ENCODE assay signal across 14 cellular contexts in genomic region chr18:76448262-76449109, GRCh38.
DNase-seq lines count a peak whose midpoint lies in the region; ATAC-seq, FAIRE-seq and TF ChIP-seq lines count a peak whose summit lies in the region.
"Had no signal": no experiment of that assay in that cellular context is flagged by ENCODE, and none has a peak within 500 bp of the region (broad histone marks: within the 10 kb centered on the region; RNA-seq: fewer than 3 reads in every experiment).

No MANE protein-coding gene starts in this region.

- H3K4me3 ChIP-seq in ACC112 (ENCODE audit: low read depth, low read length) (peak overlapping the region; percentile 34), epithelial cell of esophagus (ENCODE audit: low read length) (no peak overlapping the region), neutrophil (ENCODE audit: low read depth in 1 of 2, low read length in 1 of 2) (peak overlapping the region; percentile 57 to 71)
- H3K4me3 ChIP-seq: body of pancreas, tibial artery had no signal

- no peaks in the 10 kb centered on the region for H3K9me3 ChIP-seq in neutrophil
- H3K9me3 ChIP-seq: body of pancreas, tibial artery had no signal

- no peak for TF ChIP-seq CTCF in epithelial cell of esophagus (IDR thresholded peaks at IDR 0.05; ENCODE audit: insufficient read depth, low read depth, low read length, missing control alignments)
- no peak for TF ChIP-seq CTCF in neutrophil (IDR thresholded peaks at IDR 0.05)
- no peak for TF ChIP-seq CTCF in GM13976 (IDR thresholded peaks at IDR 0.05; ENCODE audit: borderline replicate concordance, control extremely low read depth, extremely low read depth, insufficient read depth, missing control alignments)

- H3K27ac ChIP-seq in ACC112 (ENCODE audit: low read depth, low read length) (peak overlapping the region; percentile 85), neutrophil (peak overlapping the region; percentile 95)
- H3K27ac ChIP-seq: tibial artery had no signal

- H3K27me3 ChIP-seq in ACC112 (ENCODE audit: insufficient read depth, low read length) = no peaks in the 10 kb centered on the region
- H3K27me3 ChIP-seq in neutrophil = no peaks in the 10 kb centered on the region
- H3K27me3 ChIP-seq: body of pancreas, tibial artery had no signal

- H2AFZ ChIP-seq in ACC112 (ENCODE audit: low read length, unreplicated experiment) = no peak overlapping the region

- peaks cover 94% of the 10 kb centered on the region for H3K79me2 ChIP-seq in ACC112 (ENCODE audit: control insufficient read depth, insufficient read depth, low read length, unreplicated experiment)

- in situ Hi-C loops in GM13976 (cut with MboI; ENCODE audit: low sequenced_read_pairs, unreplicated experiment) = no loop called here

- DNase-seq in MV-4-11 (lab: John Stamatoyannopoulos, UW) (peak; percentile 48), epithelial cell of esophagus (ENCODE audit: low read depth) (peak; percentile 29), NCI-H2107 (lab: John Stamatoyannopoulos, UW) (no peak), H54 (ENCODE audit: insufficient read length, low spot score) (no peak), GM13976 (ENCODE audit: low spot score) (no peak)
- DNase-seq: activated CD4-positive, alpha-beta T cell treated with anti-CD3 and anti-CD28 coated beads, Interleukin-2, amount 50 U/mL, for 48 hours; body of pancreas; NCI-H345; SHP77 treated with DMSO at 0.1 percent for 48 hours; stimulated activated CD4-positive, alpha-beta T cell treated with anti-CD3 and anti-CD28 coated beads, Interleukin-4, amount 100 ng/mL, for 4 hours; tibial artery had no signal

- no peak for TF ChIP-seq POLR2A in H54 (IDR thresholded peaks at IDR 0.05; ENCODE audit: low read depth, low read length)

- H3K4me1 ChIP-seq in ACC112 (ENCODE audit: control insufficient read depth, insufficient read depth, low read length, unreplicated experiment) = peaks cover 80% of the 10 kb centered on the region
- H3K4me1 ChIP-seq in neutrophil (ENCODE audit: control insufficient read depth in 1 of 2, insufficient read depth in 1 of 2, low read depth in 1 of 2, low read length in 1 of 2) = peaks cover 97 to 99% of the 10 kb centered on the region in 2 experiments

- FAIRE-seq in H54 (lab: Jason Lieb, UNC) = no peak

- H3K36me3 ChIP-seq in ACC112 (ENCODE audit: insufficient read depth, low read length) (no peaks in the 10 kb centered on the region), neutrophil (peaks cover 6% of the 10 kb centered on the region)
- H3K36me3 ChIP-seq: tibial artery had no signal

- no peak for ATAC-seq in GM21423 (IDR thresholded peaks at IDR 0.05; ENCODE audit: unreplicated experiment)
- ATAC-seq: body of pancreas had no signal

Comparison
In these comparisons a context has a peak if more than half of its experiments do, and no peak if none do; other contexts are left out.
1. DNase-seq: peak in MV-4-11 (single experiment) and epithelial cell of esophagus (single experiment); none in NCI-H2107 (single experiment), H54 (single experiment) and GM13976 (single experiment).